In the genomic region with DNA sequence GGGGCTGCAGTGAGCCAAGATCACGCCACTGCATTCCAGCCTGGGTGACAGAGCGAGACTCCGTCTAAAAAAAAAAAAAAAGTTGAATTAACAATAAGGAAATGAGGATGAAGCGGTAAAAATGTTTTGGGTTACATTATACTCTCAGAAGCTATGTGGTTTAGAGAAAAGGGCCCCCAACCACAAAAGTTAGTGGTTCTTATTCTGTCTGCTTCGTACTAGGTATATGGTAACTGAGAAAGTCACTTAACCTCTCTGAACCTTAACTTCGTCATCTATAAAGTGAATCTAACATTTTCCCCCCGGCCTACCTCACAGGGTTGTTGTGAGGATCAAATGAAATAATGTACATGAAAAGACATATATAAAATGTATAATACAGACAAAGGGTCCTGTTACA, we compare ENCODE assay signal across 29 cellular contexts.
"Had no signal": no experiment of that assay in that cellular context is flagged by ENCODE, and none has a peak within 500 bp of the region (broad histone marks: within the 10 kb centered on the region; RNA-seq: fewer than 3 reads in every experiment).

No MANE protein-coding gene starts in this region.

- ATAC-seq: foreskin keratinocyte; heart left ventricle; naive thymus-derived CD8-positive, alpha-beta T cell; pancreas; stimulated activated naive B cell treated with anti-CD40 and anti-IgM and Interleukin-4, amounts not matched to agents 10 μg/mL and 1 μg/mL and 100 μg/mL, for 72 hours; upper lobe of right lung had no signal

- DNase-seq: activated B cell treated with CpG ODN at 0.5 μM for 24 hours; activated CD4-positive, alpha-beta T cell treated with anti-CD3 and anti-CD28 coated beads, Interleukin-2, amount 50 U/mL, for 4 hours; activated naive CD4-positive, alpha-beta T cell; activated T-cell treated with anti-CD3 and anti-CD28 coated beads, Interleukin-2, amount 50 U/mL, for 1 hour; effector CD4-positive, alpha-beta T cell; foreskin keratinocyte; heart left ventricle; midbrain; naive thymus-derived CD8-positive, alpha-beta T cell; nucleus accumbens; pancreas; retina; stimulated activated CD4-positive, alpha-beta T cell treated with anti-CD3 and anti-CD28 coated beads, Interleukin-1b, Interleukin-23, amount 100 ng/mL, for 48 hours; stimulated activated CD4-positive, alpha-beta T cell treated with anti-CD3 and anti-CD28 coated beads, Interleukin-4, amount 100 ng/mL, for 4 hours; stimulated activated CD8-positive, alpha-beta memory T cell treated with anti-CD3 and anti-CD28 coated beads, Interleukin-4, amount 100 ng/mL, for 48 hours; stimulated activated naive B cell treated with anti-CD40 and anti-IgM and Interleukin-4, amounts not matched to agents 10 μg/mL and 1 μg/mL and 100 μg/mL, for 72 hours; tibial artery; upper lobe of right lung had no signal

- FAIRE-seq: bronchial epithelial cell, pancreas had no signal

- H3K27me3 Mint-ChIP-seq: activated B cell treated with CpG ODN at 0.5 μM for 24 hours; central memory CD8-positive, alpha-beta T cell; dendritic cell treated with granulocyte-macrophage colony-stimulating factor and Interleukin-4, amounts not matched to agents 40 ng/mL and 50 ng/mL, for 4 days; naive thymus-derived CD8-positive, alpha-beta T cell; stimulated activated naive B cell treated with anti-CD40 and anti-IgM and Interleukin-4, amounts not matched to agents 10 μg/mL and 1 μg/mL and 100 μg/mL, for 72 hours had no signal

- H3K4me1 Mint-ChIP-seq: activated B cell treated with CpG ODN at 0.5 μM for 24 hours; central memory CD8-positive, alpha-beta T cell; naive thymus-derived CD8-positive, alpha-beta T cell; neural crest cell; stimulated activated naive B cell treated with anti-CD40 and anti-IgM and Interleukin-4, amounts not matched to agents 10 μg/mL and 1 μg/mL and 100 μg/mL, for 72 hours had no signal

- H3K27me3 ChIP-seq: esophagus muscularis mucosa, foreskin keratinocyte, heart left ventricle, pancreas, suprapubic skin, tibial artery, upper lobe of right lung had no signal

- H3K9me3 Mint-ChIP-seq: activated B cell treated with CpG ODN at 0.5 μM for 24 hours; activated naive CD4-positive, alpha-beta T cell treated with anti-CD3 and anti-CD28 coated beads, Interleukin-2, amount 50 U/mL, for 72 hours; activated T-helper 2 cell treated with anti-CD3 and anti-CD28 coated beads, Interferon-gamma antibody, Interleukin-2, Interleukin-4, amounts not matched to agents 10 μg/mL and 5 μg/mL and 100 μg/mL, durations not matched to agents 14 hours and 24 hours and 36 hours; central memory CD8-positive, alpha-beta T cell; dendritic cell treated with granulocyte-macrophage colony-stimulating factor and Interleukin-4, amounts not matched to agents 40 ng/mL and 50 ng/mL, for 4 days; naive thymus-derived CD8-positive, alpha-beta T cell; neural crest cell; stimulated activated naive B cell treated with anti-CD40 and anti-IgM and Interleukin-4, amounts not matched to agents 10 μg/mL and 1 μg/mL and 100 μg/mL, for 72 hours; T-helper 2 cell treated with Interferon-gamma antibody and Interleukin-4, amounts not matched to agents 5 μg/mL and 100 μg/mL, for 36 hours had no signal

- H3K36me3 ChIP-seq: pancreas, prostate gland, suprapubic skin had no signal

- H3K4me3 ChIP-seq: esophagus muscularis mucosa, heart left ventricle, pancreas, prostate gland, smooth muscle cell, suprapubic skin, tibial artery, upper lobe of right lung had no signal

- H3K27ac ChIP-seq: esophagus muscularis mucosa, foreskin keratinocyte, heart left ventricle, pancreas, prostate gland, suprapubic skin, tibial artery, upper lobe of right lung had no signal

- H3K4me1 ChIP-seq: esophagus muscularis mucosa, foreskin keratinocyte, heart left ventricle, pancreas, prostate gland, suprapubic skin, tibial artery, upper lobe of right lung had no signal

- H3K4me2 ChIP-seq: smooth muscle cell had no signal

- H3K4me3 Mint-ChIP-seq: activated B cell treated with CpG ODN at 0.5 μM for 24 hours; central memory CD8-positive, alpha-beta T cell; dendritic cell treated with granulocyte-macrophage colony-stimulating factor and Interleukin-4, amounts not matched to agents 40 ng/mL and 50 ng/mL, for 4 days; naive thymus-derived CD8-positive, alpha-beta T cell; neural crest cell; stimulated activated naive B cell treated with anti-CD40 and anti-IgM and Interleukin-4, amounts not matched to agents 10 μg/mL and 1 μg/mL and 100 μg/mL, for 72 hours; T-helper 2 cell treated with Interferon-gamma antibody and Interleukin-4, amounts not matched to agents 5 μg/mL and 100 μg/mL, for 36 hours had no signal

- H3K9me3 ChIP-seq: esophagus muscularis mucosa, heart left ventricle, pancreas, prostate gland, suprapubic skin, tibial artery, upper lobe of right lung had no signal

- H3K27ac Mint-ChIP-seq: activated B cell treated with CpG ODN at 0.5 μM for 24 hours; activated naive CD4-positive, alpha-beta T cell treated with anti-CD3 and anti-CD28 coated beads, Interleukin-2, amount 50 U/mL, for 72 hours; activated T-helper 2 cell treated with anti-CD3 and anti-CD28 coated beads, Interferon-gamma antibody, Interleukin-2, Interleukin-4, amounts not matched to agents 10 μg/mL and 5 μg/mL and 100 μg/mL, durations not matched to agents 14 hours and 24 hours and 36 hours; naive thymus-derived CD8-positive, alpha-beta T cell; stimulated activated naive B cell treated with anti-CD40 and anti-IgM and Interleukin-4, amounts not matched to agents 10 μg/mL and 1 μg/mL and 100 μg/mL, for 72 hours; T-helper 2 cell treated with Interferon-gamma antibody and Interleukin-4, amounts not matched to agents 5 μg/mL and 100 μg/mL, for 36 hours had no signal
